9 cellular contexts compared by ENCODE assay signal in genomic region chr17:72725432-72726068, GRCh38.
DNase-seq lines count a peak whose midpoint lies in the region; ATAC-seq and TF ChIP-seq lines count a peak whose summit lies in the region.
"Had no signal": no experiment of that assay in that cellular context is flagged by ENCODE, and none has a peak within 500 bp of the region (broad histone marks: within the 10 kb centered on the region; RNA-seq: fewer than 3 reads in every experiment).

No MANE protein-coding gene starts in this region.

- H3K4me3 ChIP-seq in gastrocnemius medialis: no peak overlapping the region
- H3K4me3 ChIP-seq: skin epidermis had no signal

- intact Hi-C loops in gastrocnemius medialis (cut with DNase I; ENCODE audit: low total_unique reads): loop anchor here (1.0 to 5.0 kb wide), 2 partner anchors 431 to 647 kb away; no protein-coding TSS in a partner anchor

- in situ Hi-C loops in SK-MEL-5 (cut with HindIII; ENCODE audit: low pct_unique_long_range_greater_than_20kb, low sequenced_read_pairs): no loop called here
- in situ Hi-C loops in gastrocnemius medialis (cut with MboI; ENCODE audit: low sequenced_read_pairs in 4 of 4): loop anchor here (5.0 to 25.0 kb wide), 3 partner anchors 432 to 637 kb away; partner anchors contain the start of gene SSTR2 (in 3 of the 4)

- peak; percentile 98 for TF ChIP-seq CTCF in C4-2B (conservative IDR thresholded peaks at IDR 0.05)
- TF ChIP-seq CTCF in gastrocnemius medialis (IDR thresholded peaks at IDR 0.05 in 4 of 5, conservative IDR thresholded peaks at IDR 0.05 in 1 of 5): peak; percentile 33 to 71 (median 55)

- no peaks in the 10 kb centered on the region for H3K4me1 ChIP-seq in gastrocnemius medialis

- DNase-seq in NCI-H1048 (lab: John Stamatoyannopoulos, UW) (peak; percentile 28), SK-MEL-5 (ENCODE audit: low read depth, low spot score) (peak; percentile 88), amygdala (lab: John Stamatoyannopoulos, UW) (peak in 40 of 56 donors; percentile 2 to 74 (median 27)), hepatic stellate cell (ENCODE audit: low spot score) (peak; percentile 43), gastrocnemius medialis (no peak)

- no peaks in the 10 kb centered on the region for H3K27me3 ChIP-seq in gastrocnemius medialis

- no peaks in the 10 kb centered on the region for H3K36me3 ChIP-seq in gastrocnemius medialis

- peak; percentile 45 for ATAC-seq in GM21619 (IDR thresholded peaks at IDR 0.05; ENCODE audit: unreplicated experiment)
- peak in 1 of 2 donors; percentile 30 for ATAC-seq in gastrocnemius medialis
- no peak for ATAC-seq in HG03457 (IDR thresholded peaks at IDR 0.05; ENCODE audit: unreplicated experiment)

- H3K9me3 ChIP-seq in gastrocnemius medialis: no peaks in the 10 kb centered on the region

- no peak for TF ChIP-seq POLR2A in gastrocnemius medialis (IDR thresholded peaks at IDR 0.05)

- H3K27ac ChIP-seq in C4-2B: no peak overlapping the region
- no peak overlapping the region for H3K27ac ChIP-seq in gastrocnemius medialis

Comparison
In these comparisons a context has a peak if more than half of its experiments do, and no peak if none do; other contexts are left out.
1. DNase-seq: peak in NCI-H1048 (single experiment), SK-MEL-5 (single experiment), amygdala (40 of 56) and hepatic stellate cell (single experiment); none in gastrocnemius medialis (0 of 2).